Comparison of ENCODE assay signal across 20 cellular contexts in genomic region chr1:76033800-76034475, GRCh38.
"Had no signal": no experiment of that assay in that cellular context is flagged by ENCODE, and none has a peak within 500 bp of the region (broad histone marks: within the 10 kb centered on the region; RNA-seq: fewer than 3 reads in every experiment).

No MANE protein-coding gene starts in this region.

- H3K27ac ChIP-seq: coronary artery, dorsolateral prefrontal cortex, esophagus squamous epithelium, gastroesophageal sphincter, heart left ventricle, left lung had no signal

- H3K27me3 ChIP-seq: dorsolateral prefrontal cortex, esophagus squamous epithelium, gastroesophageal sphincter, heart left ventricle, left lung had no signal

- H3K4me1 ChIP-seq: esophagus squamous epithelium, gastroesophageal sphincter, left lung had no signal

- H3K4me3 ChIP-seq: coronary artery, dorsolateral prefrontal cortex, esophagus squamous epithelium, gastroesophageal sphincter, heart left ventricle, left lung, lung had no signal

- H3K9me3 ChIP-seq: esophagus squamous epithelium, gastroesophageal sphincter, heart left ventricle, left lung had no signal

- H3K36me3 ChIP-seq: esophagus squamous epithelium, gastroesophageal sphincter, heart left ventricle, left lung had no signal

- DNase-seq: dermis blood vessel endothelial cell; dorsolateral prefrontal cortex; effector CD4-positive, alpha-beta T cell; effector memory CD4-positive, alpha-beta T cell; erythroblast; esophagus squamous epithelium; foreskin fibroblast; heart left ventricle; hippocampal formation; kidney; kidney glomerular epithelial cell; left cardiac atrium; left lung; left ventricle myocardium superior; mammary epithelial cell; mesendoderm; midbrain had no signal
